Comparison of ENCODE assay signal across 15 cellular contexts in the genomic region with DNA sequence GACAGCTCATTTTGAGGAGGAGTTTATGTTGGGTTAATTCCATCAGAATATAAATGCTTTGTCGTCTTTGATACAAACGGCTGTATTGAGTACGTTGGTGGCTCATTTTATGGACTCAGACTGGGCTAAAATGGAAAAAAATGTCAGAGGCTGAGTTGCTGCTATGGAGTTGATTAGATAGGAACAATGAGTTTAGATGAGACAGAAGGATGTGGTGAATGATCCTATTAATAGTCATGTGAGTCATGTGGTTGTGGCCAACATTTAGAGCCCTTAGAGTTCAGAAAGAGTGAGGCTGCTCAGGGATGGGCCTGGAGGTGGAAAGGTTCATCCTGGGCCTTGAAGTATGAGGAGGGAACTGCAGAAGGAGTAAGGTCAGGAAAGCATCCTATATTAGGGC.
DNase-seq lines count a peak whose midpoint lies in the region; ATAC-seq, FAIRE-seq and TF ChIP-seq lines count a peak whose summit lies in the region.
"Had no signal": no experiment of that assay in that cellular context is flagged by ENCODE, and none has a peak within 500 bp of the region (broad histone marks: within the 10 kb centered on the region; RNA-seq: fewer than 3 reads in every experiment).

No MANE protein-coding gene starts in this region.

- no peak for FAIRE-seq in GM12891 (lab: Jason Lieb, UNC)

- peak overlapping the region; percentile 27 for H3K27ac ChIP-seq in epithelial cell of prostate
- H3K27ac ChIP-seq: colonic mucosa, neutrophil, spleen had no signal

- TF ChIP-seq POLR2A in GM12891 (IDR thresholded peaks at IDR 0.05; ENCODE audit: low read depth, low read length) = no peak

- peak; percentile 90 for DNase-seq in HCEC 1CT
- peak; percentile 16 for DNase-seq in OCI-M1 (lab: John Stamatoyannopoulos, UW)
- no peak for DNase-seq in epithelial cell of prostate (ENCODE audit: low read depth, low spot score)
- no peak for DNase-seq in islet precursor cell
- no peak for DNase-seq in HK-2 (ENCODE audit: unreplicated experiment)
- no peak for DNase-seq in GM12891 (ENCODE audit: insufficient read length, low spot score)
- DNase-seq: activated T-cell treated with anti-CD3 and anti-CD28 coated beads for 4 hours, colonic mucosa, COR-L47, spleen, T-cell had no signal

- H3K4me3 ChIP-seq in skeletal muscle satellite cell (ENCODE audit: low read length) = no peak overlapping the region
- H3K4me3 ChIP-seq: colonic mucosa, spleen had no signal

- peak overlapping the region; percentile 20 for H3K4me2 ChIP-seq in skeletal muscle satellite cell (ENCODE audit: low read length)

- H3K36me3 ChIP-seq in skeletal muscle satellite cell (ENCODE audit: insufficient read depth, low read length) = no peaks in the 10 kb centered on the region
- H3K36me3 ChIP-seq: colonic mucosa, neutrophil, spleen had no signal

- no peaks in the 10 kb centered on the region for H3K27me3 ChIP-seq in skeletal muscle satellite cell (ENCODE audit: control insufficient read depth, insufficient read depth, low read length)
- H3K27me3 ChIP-seq: colonic mucosa, neutrophil, spleen had no signal

- peaks cover 48% of the 10 kb centered on the region for H3K4me1 ChIP-seq in skeletal muscle satellite cell (ENCODE audit: control insufficient read depth, insufficient read depth, low read length)
- H3K4me1 ChIP-seq: colonic mucosa, spleen had no signal

- no peaks in the 10 kb centered on the region for H3K9me3 ChIP-seq in skeletal muscle satellite cell (replicated peaks; ENCODE audit: low read length)
- H3K9me3 ChIP-seq: colonic mucosa, neutrophil, spleen had no signal

- H3K9ac ChIP-seq in skeletal muscle satellite cell (ENCODE audit: low read depth, low read length) = peak overlapping the region; percentile 40

- ATAC-seq in GM21390 (IDR thresholded peaks at IDR 0.05; ENCODE audit: unreplicated experiment) = no peak
- ATAC-seq: esophagus mucosa, T-cell had no signal

TF ChIP-seq in GM12891, 5 proteins besides CTCF, POLR2A, EP300 and RAD21:
- TF ChIP-seq TAF1 (IDR thresholded peaks at IDR 0.05; ENCODE audit: low read depth, low read length) (no peak), POU2F2 (IDR thresholded peaks at IDR 0.05; ENCODE audit: low read depth, low read length) (no peak), PAX5 (IDR thresholded peaks at IDR 0.05; ENCODE audit: insufficient read depth, low read length, severe bottlenecking) (no peak), SPI1 (IDR thresholded peaks at IDR 0.05; ENCODE audit: low read depth, low read length) (no peak), POLR2AphosphoS5 (IDR thresholded peaks at IDR 0.05; ENCODE audit: low read depth, low read length) (no peak)

Comparison
In these comparisons a context has a peak if more than half of its experiments do, and no peak if none do; other contexts are left out.
1. DNase-seq: peak in HCEC 1CT (single experiment) and OCI-M1 (single experiment); none in epithelial cell of prostate (single experiment), islet precursor cell (single experiment), HK-2 (single experiment) and GM12891 (single experiment).